In the genomic region with DNA sequence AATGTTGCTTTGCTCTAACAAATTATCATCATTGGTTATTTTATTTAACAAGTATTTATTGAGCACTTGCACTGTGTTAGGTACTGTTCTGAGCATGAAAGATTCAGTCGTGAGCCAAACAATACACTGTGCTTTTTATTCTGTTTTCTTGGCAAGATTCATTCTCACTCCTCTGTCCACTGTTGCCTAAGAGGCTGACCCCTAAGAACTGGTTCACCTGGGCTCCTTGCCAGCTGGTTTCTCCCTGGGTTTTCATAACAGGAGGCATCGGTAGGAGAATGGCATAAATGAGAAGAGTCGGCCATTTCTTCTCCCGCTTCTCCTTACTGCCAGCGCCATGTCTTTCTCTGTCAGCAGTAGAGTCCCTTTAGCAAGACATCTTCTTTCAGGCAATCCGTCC, we compare ENCODE assay signal across 24 cellular contexts.
DNase-seq lines count a peak whose midpoint lies in the region; TF ChIP-seq lines count a peak whose summit lies in the region.
"Had no signal": no experiment of that assay in that cellular context is flagged by ENCODE, and none has a peak within 500 bp of the region (broad histone marks: within the 10 kb centered on the region; RNA-seq: fewer than 3 reads in every experiment).

No MANE protein-coding gene starts in this region.

- DNase-seq in M059J (ENCODE audit: low read depth) (peak; percentile 13), epithelial cell of proximal tubule (ENCODE audit: low read depth) (peak; percentile 25), ovary (peak; percentile 14 to 63 (median 37)), tibial nerve (ENCODE audit: low spot score in 2 of 2) (peak; percentile 15 to 21), NCI-H524 treated with DMSO at 0.1 percent for 48 hours (lab: John Stamatoyannopoulos, UW) (no peak), SHP77 treated with DMSO at 0.1 percent for 48 hours (lab: John Stamatoyannopoulos, UW) (no peak), DMS153 (lab: John Stamatoyannopoulos, UW) (no peak)
- DNase-seq: BE2C; Calu3; CD8-positive, alpha-beta memory T cell; DND-41; GOT3; HFFc6; Kasumi-1; MM.1S; NCI-H1417; NCI-H1694; NCI-H2029 treated with DMSO at 0.1 percent for 48 hours; NCI-H446 treated with DMSO at 0.1 percent for 48 hours; NCI-H526 treated with DMSO at 0.1 percent for 48 hours; SHP77 had no signal

- H3K9me3 ChIP-seq in ovary = no peaks in the 10 kb centered on the region
- H3K9me3 ChIP-seq in tibial nerve = no peaks in the 10 kb centered on the region
- H3K9me3 ChIP-seq: BE2C, HAP-1 had no signal

- no peaks in the 10 kb centered on the region for H3K27me3 ChIP-seq in ovary
- H3K27me3 ChIP-seq in tibial nerve = peaks cover 0 to 6% of the 10 kb centered on the region in 2 donors
- H3K27me3 ChIP-seq: BE2C had no signal

- H3K4me3 ChIP-seq in epithelial cell of proximal tubule (ENCODE audit: low read depth, low read length) (no peak overlapping the region), ovary (no peak overlapping the region), tibial nerve (no peak overlapping the region)
- H3K4me3 ChIP-seq: HAP-1, K562 had no signal

- TF ChIP-seq POLR2A in ovary (IDR thresholded peaks at IDR 0.05) (no peak), tibial nerve (IDR thresholded peaks at IDR 0.05) (no peak)

- H3K36me3 ChIP-seq in ovary = no peaks in the 10 kb centered on the region
- no peaks in the 10 kb centered on the region for H3K36me3 ChIP-seq in tibial nerve
- H3K36me3 ChIP-seq: BE2C, HAP-1 had no signal

- TF ChIP-seq EP300 in ovary (IDR thresholded peaks at IDR 0.05) (no peak), tibial nerve (IDR thresholded peaks at IDR 0.05) (no peak)

- H3K27ac ChIP-seq in ovary (no peak overlapping the region), tibial nerve (no peak overlapping the region)
- H3K27ac ChIP-seq: RWPE1 had no signal

- TF ChIP-seq CTCF in epithelial cell of proximal tubule (conservative IDR thresholded peaks at IDR 0.05; ENCODE audit: low read depth, low read length) (no peak), ovary (IDR thresholded peaks at IDR 0.05) (no peak), tibial nerve (IDR thresholded peaks at IDR 0.05) (no peak)

- intact Hi-C loops in ovary (cut with DNase I) = no loop called here

- H3K4me1 ChIP-seq in ovary (ENCODE audit: insufficient read depth) (no peaks in the 10 kb centered on the region), tibial nerve (no peaks in the 10 kb centered on the region)
- H3K4me1 ChIP-seq: BE2C had no signal

- 72 to 81% (median 75%) methylated on average over 6 of the region's 6 CpGs for WGBS in ovary, 3 donors
- WGBS in tibial nerve, 2 donors = 60 to 64% methylated on average over 6 of the region's 6 CpGs

Comparison
In these comparisons a context has a peak if more than half of its experiments do, and no peak if none do; other contexts are left out.
1. DNase-seq: peak in M059J (single experiment), epithelial cell of proximal tubule (single experiment), ovary (5 of 5) and tibial nerve (2 of 2); none in NCI-H524 treated with DMSO at 0.1 percent for 48 hours (single experiment), SHP77 treated with DMSO at 0.1 percent for 48 hours (single experiment) and DMS153 (single experiment).